In the genomic region with DNA sequence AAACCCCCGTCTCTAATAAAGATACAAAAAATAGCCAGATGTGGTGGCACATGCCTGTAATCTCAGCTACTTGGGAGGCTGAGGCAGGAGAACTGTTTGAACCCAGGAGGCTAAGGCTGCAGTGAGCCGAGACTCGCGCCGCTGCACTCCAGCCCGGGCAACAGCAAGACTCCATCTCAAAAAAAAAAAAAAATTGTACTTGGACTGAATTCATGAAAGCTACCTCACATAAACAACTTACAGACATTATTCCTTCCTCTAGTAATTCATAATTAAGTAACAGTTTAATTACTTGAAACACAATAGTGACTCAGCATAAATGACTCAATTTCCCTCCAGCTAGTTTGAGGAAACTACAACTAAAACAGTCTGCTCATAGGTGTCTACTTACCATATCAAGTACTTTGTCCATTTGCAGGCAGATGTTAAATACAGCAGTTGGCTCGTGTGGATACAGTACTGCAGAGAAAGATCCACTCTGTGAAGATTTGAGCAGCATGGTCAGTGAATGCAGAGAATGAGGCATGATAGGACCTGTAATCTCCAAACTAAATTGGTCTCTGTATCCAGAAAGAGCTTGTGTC, we compare ENCODE assay signal across 10 cellular contexts. TPM values are rescaled to one million over a fixed set of nuclear protein-coding genes. Genes with fewer than 3 reads are reported as not detected.
DNase-seq lines count a peak whose midpoint lies in the region; ATAC-seq, FAIRE-seq and TF ChIP-seq lines count a peak whose summit lies in the region.
"Had no signal": no experiment of that assay in that cellular context is flagged by ENCODE, and none has a peak within 500 bp of the region (broad histone marks: within the 10 kb centered on the region; RNA-seq: fewer than 3 reads in every experiment).

No MANE protein-coding gene starts in this region.

- H3K4me3 ChIP-seq in PC-9: no peak overlapping the region
- H3K4me3 ChIP-seq in choroid plexus epithelial cell (ENCODE audit: low read depth, low read length): no peak overlapping the region
- no peak overlapping the region for H3K4me3 ChIP-seq in psoas muscle

- no peaks in the 10 kb centered on the region for H3K27me3 ChIP-seq in PC-9 (ENCODE audit: insufficient read depth, low read depth)
- no peaks in the 10 kb centered on the region for H3K27me3 ChIP-seq in psoas muscle (ENCODE audit: insufficient read depth in 3 of 3, low read length in 2 of 3)

- POLR2A ChIA-PET in PC-9 (lab: Charles Lee; ENCODE audit: unreplicated experiment): no interaction called here

- H3K27me3 Mint-ChIP-seq in activated CD8-positive, alpha-beta memory T cell treated with anti-CD3 and anti-CD28 coated beads, Interleukin-2, amount 10 ng/mL, durations not matched to agents 7 days and 5 days: no peaks in the 10 kb centered on the region

- TF ChIP-seq CTCF in PC-9 (conservative IDR thresholded peaks at IDR 0.05) (no peak), choroid plexus epithelial cell (conservative IDR thresholded peaks at IDR 0.05; ENCODE audit: low read depth, low read length) (no peak), psoas muscle (IDR thresholded peaks at IDR 0.05) (no peak)

- no TSS peak for BruUV-seq in PC-9 (replicated peaks; lab: Mats Ljungman, UMichigan)

- 0 out of 2 replicates have a peak, but pooled peaks cover 5% of the 10 kb centered on the region for H3K4me1 ChIP-seq in PC-9 (replicated peaks; ENCODE audit: insufficient read depth)
- H3K4me1 ChIP-seq in psoas muscle: no peaks in the 10 kb centered on the region

- H3K79me2 ChIP-seq in PC-9 (ENCODE audit: low read depth): no peaks in the 10 kb centered on the region

- H3K27ac ChIP-seq in PC-9 (peak overlapping the region; percentile 60), psoas muscle (peak overlapping the region; percentile 48)

- no peaks in the 10 kb centered on the region; the same call in 1 of the 2 replicates for H4K20me1 ChIP-seq in PC-9 (ENCODE audit: insufficient read depth)

- H3K4me2 ChIP-seq in PC-9: no peak overlapping the region

- no peak for ATAC-seq in activated CD8-positive, alpha-beta memory T cell treated with anti-CD3 and anti-CD28 coated beads, Interleukin-2, amount 10 ng/mL, durations not matched to agents 7 days and 5 days
- ATAC-seq in psoas muscle (peak in 3 of 4 donors; percentile 19 to 28 (median 25)), GM19455 (IDR thresholded peaks at IDR 0.05; ENCODE audit: unreplicated experiment) (no peak)

- no peaks in the 10 kb centered on the region for H3K9me2 ChIP-seq in PC-9 (ENCODE audit: insufficient read depth)

- peaks cover 50% of the 10 kb centered on the region for H3K36me3 Mint-ChIP-seq in activated CD8-positive, alpha-beta memory T cell treated with anti-CD3 and anti-CD28 coated beads, Interleukin-2, amount 10 ng/mL, durations not matched to agents 7 days and 5 days

- peaks cover 17% of the 10 kb centered on the region for H3K4me1 Mint-ChIP-seq in activated CD8-positive, alpha-beta memory T cell treated with anti-CD3 and anti-CD28 coated beads, Interleukin-2, amount 10 ng/mL, durations not matched to agents 7 days and 5 days
- H3K4me1 Mint-ChIP-seq: neural crest cell had no signal

- intact Hi-C loops in PC-9 (cut with micrococcal nuclease; ENCODE audit: unreplicated experiment) (no loop called here), psoas muscle (cut with DNase I) (no loop called here)

- H3K9me3 Mint-ChIP-seq in activated CD8-positive, alpha-beta memory T cell treated with anti-CD3 and anti-CD28 coated beads, Interleukin-2, amount 10 ng/mL, durations not matched to agents 7 days and 5 days (ENCODE audit: low read depth): no peaks in the 10 kb centered on the region
- H3K9me3 Mint-ChIP-seq: neural crest cell had no signal

- no peak for DNase-seq in activated CD8-positive, alpha-beta memory T cell treated with anti-CD3 and anti-CD28 coated beads, Interleukin-2, amount 10 ng/mL, durations not matched to agents 7 days and 5 days
- DNase-seq in activated CD8-positive, alpha-beta memory T cell treated with anti-CD3 and anti-CD28 coated beads, Interleukin-2, amount 50 U/mL, for 48 hours: no peak
- DNase-seq in PC-9: no peak
- peak; percentile 10 for DNase-seq in choroid plexus epithelial cell (ENCODE audit: low read depth)
- no peak for DNase-seq in psoas muscle
- no peak for DNase-seq in HTR-8/SVneo (ENCODE audit: insufficient read length, low spot score)
- no peak for DNase-seq in activated CD4-positive, alpha-beta T cell treated with anti-CD3 and anti-CD28 coated beads for 4 hours
- DNase-seq: NCI-H345 had no signal

- CTCF ChIA-PET in activated CD8-positive, alpha-beta memory T cell treated with anti-CD3 and anti-CD28 coated beads, Interleukin-2, amount 10 ng/mL, durations not matched to agents 7 days and 5 days (lab: Charles Lee): interaction anchor here (1.4 to 2.0 kb wide), 3 partner anchors 9 to 31 kb away, joined by 4 to 9 read pairs (median 4); partner anchors contain the start of gene DONSON
- CTCF ChIA-PET in PC-9 (lab: Charles Lee): no interaction called here

- peaks cover 32% of the 10 kb centered on the region; the same call in 1 of the 2 replicates for H3F3A ChIP-seq in PC-9 (ENCODE audit: insufficient read depth, low read depth)

- 84 to 88% (median 87%) methylated on average over 7 of the region's 7 CpGs for WGBS in psoas muscle, 3 donors

- no peak overlapping the region for H2AFZ ChIP-seq in PC-9

- H3K27ac Mint-ChIP-seq in activated CD8-positive, alpha-beta memory T cell treated with anti-CD3 and anti-CD28 coated beads, Interleukin-2, amount 10 ng/mL, durations not matched to agents 7 days and 5 days: peak overlapping the region; percentile 75

- FAIRE-seq in HTR-8/SVneo (lab: Jason Lieb, UNC): no peak

- no peak overlapping the region for H3K4me3 Mint-ChIP-seq in activated CD8-positive, alpha-beta memory T cell treated with anti-CD3 and anti-CD28 coated beads, Interleukin-2, amount 10 ng/mL, durations not matched to agents 7 days and 5 days
- H3K4me3 Mint-ChIP-seq: neural crest cell had no signal

- H3K9me3 ChIP-seq in PC-9 (ENCODE audit: insufficient read depth, low read depth) (no peaks in the 10 kb centered on the region), psoas muscle (no peaks in the 10 kb centered on the region)

- H3K36me3 ChIP-seq in PC-9 (ENCODE audit: low read depth) (no peaks in the 10 kb centered on the region), psoas muscle (ENCODE audit: insufficient read depth in 1 of 2, low read depth in 1 of 2) (peaks cover 0 to 74% of the 10 kb centered on the region in 2 donors)

RNA-seq across cellular contexts. Expression of gene DONSON, which starts 9.4 kb away (rescaled TPM):
- total RNA-seq in activated CD8-positive, alpha-beta memory T cell treated with anti-CD3 and anti-CD28 coated beads, Interleukin-2, amount 10 ng/mL, durations not matched to agents 7 days and 5 days: 10 to 100 TPM; 41.6 to 46.3 TPM
- total RNA-seq in PC-9 (2021) (24.7 and 25.6 TPM in 2 replicates), psoas muscle (1 to 10 TPM; 4.8 to 5.4 (median 5.2) TPM)
- 10 to 100 TPM in 1 of 3 donors, 1 to 10 TPM in 2; 6.2 to 15.1 (median 8.4) TPM for polyA plus RNA-seq in psoas muscle

RNA-seq across cellular contexts. Expression of gene SON, which starts 36.2 kb away (rescaled TPM):
- total RNA-seq in activated CD8-positive, alpha-beta memory T cell treated with anti-CD3 and anti-CD28 coated beads, Interleukin-2, amount 10 ng/mL, durations not matched to agents 7 days and 5 days: 100 to 1,000 TPM; 279 to 363 TPM
- 131 and 158 TPM in 2 replicates for total RNA-seq in PC-9 (2021)
- 100 to 1,000 TPM; 126 to 179 (median 142) TPM for total RNA-seq in psoas muscle
- 10 to 100 TPM; 50.1 to 84.8 (median 75.5) TPM for polyA plus RNA-seq in psoas muscle

RNA-seq across cellular contexts. Expression of gene GART, which starts 37.1 kb away (rescaled TPM):
- 100 to 1,000 TPM; 135 to 189 TPM for total RNA-seq in activated CD8-positive, alpha-beta memory T cell treated with anti-CD3 and anti-CD28 coated beads, Interleukin-2, amount 10 ng/mL, durations not matched to agents 7 days and 5 days
- 105 and 121 TPM in 2 replicates for total RNA-seq in PC-9 (2021)
- total RNA-seq in psoas muscle: 10 to 100 TPM; 41.9 to 77.8 (median 53.5) TPM
- 10 to 100 TPM; 22.0 to 57.2 (median 40.8) TPM for polyA plus RNA-seq in psoas muscle

Comparison
In these comparisons a context has a peak if more than half of its experiments do, and no peak if none do; other contexts are left out.
1. ATAC-seq: peak in psoas muscle (3 of 4); none in activated CD8-positive, alpha-beta memory T cell treated with anti-CD3 and anti-CD28 coated beads, Interleukin-2, amount 10 ng/mL, durations not matched to agents 7 days and 5 days (single experiment) and GM19455 (single experiment).